ENCODE assay signal across 12 cellular contexts in the genomic region with DNA sequence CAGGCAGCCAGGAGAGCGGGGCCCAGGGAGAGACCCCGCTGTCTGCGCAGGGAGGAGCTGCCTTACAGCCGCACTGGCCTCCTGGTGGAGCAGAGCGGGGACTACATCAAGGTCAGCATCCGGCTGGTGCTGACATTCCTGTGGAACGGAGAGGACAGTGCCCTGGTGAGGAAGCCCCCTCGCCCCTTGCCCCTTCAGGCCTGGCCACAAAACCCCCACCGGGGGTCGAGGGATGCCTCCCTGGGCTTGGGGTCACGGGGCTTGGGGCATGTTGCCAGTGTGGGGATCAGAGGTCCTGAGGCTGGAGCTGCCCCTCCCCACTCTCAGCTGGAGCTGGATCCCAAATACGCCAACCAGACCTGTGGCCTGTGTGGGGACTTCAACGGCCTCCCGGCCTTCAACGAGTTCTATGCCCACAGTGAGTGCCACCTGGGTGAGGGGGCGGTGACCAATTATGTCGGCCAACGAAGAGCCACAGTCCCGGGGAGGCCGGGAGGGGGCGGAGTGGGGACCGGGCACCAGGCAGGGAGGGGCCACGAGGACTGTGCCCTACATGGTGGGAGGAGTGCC. TPM values are rescaled to one million over a fixed set of nuclear protein-coding genes. Genes with fewer than 3 reads are reported as not detected.
DNase-seq lines count a peak whose midpoint lies in the region; ATAC-seq and TF ChIP-seq lines count a peak whose summit lies in the region.
"Had no signal": no experiment of that assay in that cellular context is flagged by ENCODE, and none has a peak within 500 bp of the region (broad histone marks: within the 10 kb centered on the region; RNA-seq: fewer than 3 reads in every experiment).

No MANE protein-coding gene starts in this region.

- H3K4me1 ChIP-seq in spleen: peaks cover 0 to 7% (median 0%) of the 10 kb centered on the region in 6 donors

- H3K27ac ChIP-seq in WERI-Rb-1: no peak overlapping the region
- no peak overlapping the region for H3K27ac ChIP-seq in spleen

- TF ChIP-seq POLR2A in spleen (IDR thresholded peaks at IDR 0.05): no peak

- H3K36me3 Mint-ChIP-seq in effector memory CD8-positive, alpha-beta T cell (ENCODE audit: insufficient read depth): no peaks in the 10 kb centered on the region
- H3K36me3 Mint-ChIP-seq: activated naive CD8-positive, alpha-beta T cell had no signal

- H3K4me3 Mint-ChIP-seq in effector memory CD8-positive, alpha-beta T cell: no peak overlapping the region
- H3K4me3 Mint-ChIP-seq: activated CD8-positive, alpha-beta T cell treated with anti-CD3 and anti-CD28 coated beads for 36 hours; activated naive CD8-positive, alpha-beta T cell; stimulated activated naive CD8-positive, alpha-beta T cell treated with anti-CD3 and anti-CD28 coated beads, Interleukin-15, Interleukin-2, amounts not matched to agents 100 ng/mL and 50 ng/mL, for 24 hours had no signal

- H3K27me3 Mint-ChIP-seq in effector memory CD8-positive, alpha-beta T cell: peaks cover 0 to 9% of the 10 kb centered on the region in 2 donors
- H3K27me3 Mint-ChIP-seq: activated naive CD8-positive, alpha-beta T cell; stimulated activated naive CD8-positive, alpha-beta T cell treated with anti-CD3 and anti-CD28 coated beads, Interleukin-15, Interleukin-2, amounts not matched to agents 100 ng/mL and 50 ng/mL, for 24 hours had no signal

- no peak overlapping the region for H3K4me3 ChIP-seq in WERI-Rb-1 (ENCODE audit: low read depth, low read length)
- no peak overlapping the region for H3K4me3 ChIP-seq in spleen

- intact Hi-C loops in spleen (cut with DNase I; ENCODE audit: low total_unique reads): no loop called here

- H3K9me3 Mint-ChIP-seq in effector memory CD8-positive, alpha-beta T cell: no peaks in the 10 kb centered on the region
- H3K9me3 Mint-ChIP-seq: activated CD8-positive, alpha-beta T cell treated with anti-CD3 and anti-CD28 coated beads for 36 hours; stimulated activated naive CD8-positive, alpha-beta T cell treated with anti-CD3 and anti-CD28 coated beads, Interleukin-15, Interleukin-2, amounts not matched to agents 100 ng/mL and 50 ng/mL, for 24 hours had no signal

- no peaks in the 10 kb centered on the region for H3K27me3 ChIP-seq in WERI-Rb-1 (ENCODE audit: insufficient read depth, low read depth, severe bottlenecking)
- H3K27me3 ChIP-seq in spleen (replicated peaks in 1 of 7): peaks cover 0 to 97% (median 21%) of the 10 kb centered on the region in 7 donors

- TF ChIP-seq CTCF in WERI-Rb-1 (IDR thresholded peaks at IDR 0.05; ENCODE audit: low read depth, low read length) (peak; percentile 52; the same call in 1 of the 2 replicates), spleen (IDR thresholded peaks at IDR 0.05 in 8 of 11, conservative IDR thresholded peaks at IDR 0.05 in 3 of 11) (peak in 1 of 11 experiments; percentile 11)

- H3K36me3 ChIP-seq in WERI-Rb-1 (no peaks in the 10 kb centered on the region), spleen (no peaks in the 10 kb centered on the region)

- no peak for ATAC-seq in HG03045 (IDR thresholded peaks at IDR 0.05; ENCODE audit: unreplicated experiment)
- ATAC-seq in effector memory CD8-positive, alpha-beta T cell (replicated peaks): no peak
- ATAC-seq: activated CD8-positive, alpha-beta T cell treated with anti-CD3 and anti-CD28 coated beads for 36 hours had no signal

- H3K9me3 ChIP-seq in WERI-Rb-1 (ENCODE audit: severe bottlenecking): no peaks in the 10 kb centered on the region
- no peaks in the 10 kb centered on the region for H3K9me3 ChIP-seq in spleen

- H3K27ac Mint-ChIP-seq in effector memory CD8-positive, alpha-beta T cell: no peak overlapping the region
- H3K27ac Mint-ChIP-seq: activated CD8-positive, alpha-beta T cell treated with anti-CD3 and anti-CD28 coated beads for 36 hours; activated naive CD8-positive, alpha-beta T cell; stimulated activated naive CD8-positive, alpha-beta T cell treated with anti-CD3 and anti-CD28 coated beads, Interleukin-15, Interleukin-2, amounts not matched to agents 100 ng/mL and 50 ng/mL, for 24 hours had no signal

- DNase-seq in activated effector memory CD4-positive, alpha-beta T cell treated with anti-CD3 and anti-CD28 coated beads, Interleukin-2, amount 50 U/mL, for 16 hours: peak; percentile 59
- no peak for DNase-seq in activated effector memory CD4-positive, alpha-beta T cell treated with Interleukin-2 at 50 U/mL for 16 hours
- peak; percentile 19 for DNase-seq in WERI-Rb-1
- DNase-seq in iPS-NIHi7 (ENCODE audit: extremely low spot score): peak; percentile 79
- peak; percentile 62 for DNase-seq in spleen
- no peak for DNase-seq in effector memory CD8-positive, alpha-beta T cell
- no peak for DNase-seq in activated CD4-positive, alpha-beta T cell treated with anti-CD3 and anti-CD28 coated beads for 4 hours
- DNase-seq: activated CD8-positive, alpha-beta T cell treated with anti-CD3 and anti-CD28 coated beads for 36 hours; NCI-H1417 treated with DMSO at 0.1 percent for 48 hours had no signal

- no peaks in the 10 kb centered on the region for H3K4me1 Mint-ChIP-seq in effector memory CD8-positive, alpha-beta T cell (ENCODE audit: low read depth in 2 of 2)

- 33 to 68% (median 58%) methylated on average over 6 to 23 of the region's 23 CpGs for WGBS in spleen, 5 donors

RNA-seq across cellular contexts. Expression of a gene that starts 4.2 kb away (rescaled TPM):
- under 1 TPM in 1 of 7 donors, not detected in 6; 0.09 TPM for total RNA-seq in spleen
- polyA plus RNA-seq in spleen: under 1 TPM in 2 of 3 donors, not detected in 1; under 0.01 TPM
- total RNA-seq: activated CD8-positive, alpha-beta T cell treated with anti-CD3 and anti-CD28 coated beads for 36 hours had no signal

Comparison
In these comparisons a context has a peak if more than half of its experiments do, and no peak if none do; other contexts are left out.
1. DNase-seq: peak in activated effector memory CD4-positive, alpha-beta T cell treated with anti-CD3 and anti-CD28 coated beads, Interleukin-2, amount 50 U/mL, for 16 hours (single experiment), WERI-Rb-1 (single experiment), iPS-NIHi7 (single experiment) and spleen (single experiment); none in activated effector memory CD4-positive, alpha-beta T cell treated with Interleukin-2 at 50 U/mL for 16 hours (single experiment), effector memory CD8-positive, alpha-beta T cell (0 of 3) and activated CD4-positive, alpha-beta T cell treated with anti-CD3 and anti-CD28 coated beads for 4 hours (0 of 2).